In the genomic region with DNA sequence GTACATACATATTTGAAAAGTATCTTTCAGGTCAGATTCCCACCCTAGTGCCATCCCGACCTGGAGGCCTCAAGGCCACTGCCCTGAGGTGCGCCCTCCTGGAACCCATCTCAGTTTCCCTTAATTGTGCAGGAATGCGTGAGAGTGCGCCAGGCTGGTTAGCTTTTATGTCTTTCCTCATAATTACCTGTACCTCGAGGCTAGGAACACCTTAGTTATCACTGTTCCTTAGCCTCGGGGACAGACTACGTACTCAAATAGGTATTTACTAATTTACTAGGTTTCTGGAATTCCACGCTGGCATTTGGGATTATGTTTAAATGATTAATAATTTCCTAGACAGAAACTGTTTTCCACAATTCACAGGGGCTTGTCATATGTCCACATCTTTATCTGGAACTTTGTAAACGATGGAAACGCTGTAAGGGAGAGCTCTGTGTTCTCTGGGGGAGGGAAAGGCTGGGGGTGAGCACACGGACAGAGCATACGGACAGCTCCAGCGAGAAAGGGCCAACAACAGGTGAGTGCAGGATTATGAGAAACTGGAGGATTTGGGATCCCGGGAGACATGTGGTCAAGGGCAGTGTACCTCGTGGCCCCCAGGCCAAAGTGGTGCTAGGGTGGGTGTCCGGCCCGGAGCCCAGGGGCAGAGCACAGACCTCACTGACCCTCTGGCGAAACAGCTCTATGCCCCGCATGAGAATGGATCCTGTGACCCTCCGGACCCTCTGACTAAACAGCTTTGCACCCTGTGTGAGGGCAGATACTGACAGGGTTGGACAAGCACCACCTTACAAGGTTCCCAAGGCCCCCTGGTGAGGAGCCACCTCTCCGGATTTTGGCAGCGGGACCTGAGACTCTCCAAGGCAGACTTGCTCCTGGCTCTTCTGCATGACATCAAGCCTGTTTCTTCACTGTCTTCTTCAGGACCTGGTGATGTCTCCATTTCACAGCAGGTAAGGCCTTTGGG, we compare ENCODE assay signal across 26 cellular contexts.
"Had no signal": no experiment of that assay in that cellular context is flagged by ENCODE, and none has a peak within 500 bp of the region (broad histone marks: within the 10 kb centered on the region; RNA-seq: fewer than 3 reads in every experiment).

No MANE protein-coding gene starts in this region.

- H3K79me2 ChIP-seq: hepatocyte had no signal

- H3K4me2 ChIP-seq: hepatocyte had no signal

- H3K4me3 ChIP-seq: gastroesophageal sphincter, hepatocyte, lower lobe of right lung, mucosa of descending colon, skin epidermis, testis, transverse colon, uterus had no signal

- H3K27ac ChIP-seq: gastroesophageal sphincter, hepatocyte, lower lobe of right lung, skin epidermis, testis, transverse colon, uterus had no signal

- DNase-seq: activated CD4-positive, alpha-beta memory T cell treated with anti-CD3 and anti-CD28 coated beads, Interleukin-2, amount 10 ng/mL, durations not matched to agents 7 days and 5 days; activated CD4-positive, alpha-beta T cell treated with anti-CD3 and anti-CD28 coated beads for 1 hour; activated CD4-positive, alpha-beta T cell treated with anti-CD3 and anti-CD28 coated beads, Interleukin-2, amount 10 ng/mL, durations not matched to agents 7 days and 5 days; activated gamma-delta T cell treated with Interleukin-2 at 50 U/mL for 16 hours; activated naive CD4-positive, alpha-beta T cell treated with anti-CD3 and anti-CD28 coated beads, Interleukin-2, amount 50 U/mL, for 16 hours; activated T-cell treated with anti-CD3 and anti-CD28 coated beads, Interleukin-2, amount 50 U/mL, for 4 hours; amniotic stem cell; central memory CD4-positive, alpha-beta T cell; lower lobe of right lung; mesenchymal stem cell; mucosa of descending colon; nephron progenitor cell; retina; stimulated activated CD4-positive, alpha-beta T cell treated with anti-CD3 and anti-CD28 coated beads, Interleukin-12 subunit alpha, Interleukin-12 subunit beta, amount 100 ng/mL, for 4 hours; stimulated activated CD4-positive, alpha-beta T cell treated with anti-CD3 and anti-CD28 coated beads, Interleukin-4, amount 100 ng/mL, for 1 hour; stimulated activated naive CD8-positive, alpha-beta T cell treated with anti-CD3 and anti-CD28 coated beads, Interleukin-15, Interleukin-2, amounts not matched to agents 100 U/mL and 50 U/mL, for 24 hours; T-helper 2 cell; testis; transverse colon; uterus had no signal

- ATAC-seq: activated T-cell treated with anti-CD3 and anti-CD28 coated beads, Interleukin-2, amount 50 U/mL, for 4 hours; activated T-helper 17 cell treated with anti-CD3 and anti-CD28 coated beads, Interleukin-2, amount 50 U/mL, for 72 hours; gastroesophageal sphincter; left lobe of liver; lower lobe of right lung; mucosa of descending colon; sciatic nerve; stimulated activated naive CD8-positive, alpha-beta T cell treated with anti-CD3 and anti-CD28 coated beads, Interleukin-15, Interleukin-2, amounts not matched to agents 100 U/mL and 50 U/mL, for 24 hours had no signal

- H3K9me3 ChIP-seq: gastroesophageal sphincter, lower lobe of right lung, mucosa of descending colon, testis, transverse colon, uterus had no signal

- H3K36me3 ChIP-seq: gastroesophageal sphincter, lower lobe of right lung, transverse colon, uterus had no signal

- H3K27me3 ChIP-seq: hepatocyte, testis, uterus had no signal

- H2AFZ ChIP-seq: hepatocyte had no signal

- H3K4me1 ChIP-seq: gastroesophageal sphincter, lower lobe of right lung, testis, transverse colon, uterus had no signal
